ENCODE assay signal across 9 cellular contexts in genomic region chr9:31637861-31638260, GRCh38.
"Had no signal": no experiment of that assay in that cellular context is flagged by ENCODE, and none has a peak within 500 bp of the region (broad histone marks: within the 10 kb centered on the region; RNA-seq: fewer than 3 reads in every experiment).

No MANE protein-coding gene starts in this region.

- DNase-seq: GM23248, GOT3, H7, H9, HCEC 1CT, HFFc6 had no signal

- H2AFZ ChIP-seq: GM23248, GM23338 had no signal

- H3K4me2 ChIP-seq: GM23338 had no signal

- H3K27ac ChIP-seq: GM23248 had no signal

- H3K4me3 ChIP-seq: GM23248, GM23338, HAP-1 had no signal

- H3K36me3 ChIP-seq: HAP-1 had no signal

- ATAC-seq: GM23338, HCT116 had no signal

- H3K9me3 ChIP-seq: HAP-1 had no signal

- H3K9ac ChIP-seq: GM23248 had no signal
